In the genomic region with DNA sequence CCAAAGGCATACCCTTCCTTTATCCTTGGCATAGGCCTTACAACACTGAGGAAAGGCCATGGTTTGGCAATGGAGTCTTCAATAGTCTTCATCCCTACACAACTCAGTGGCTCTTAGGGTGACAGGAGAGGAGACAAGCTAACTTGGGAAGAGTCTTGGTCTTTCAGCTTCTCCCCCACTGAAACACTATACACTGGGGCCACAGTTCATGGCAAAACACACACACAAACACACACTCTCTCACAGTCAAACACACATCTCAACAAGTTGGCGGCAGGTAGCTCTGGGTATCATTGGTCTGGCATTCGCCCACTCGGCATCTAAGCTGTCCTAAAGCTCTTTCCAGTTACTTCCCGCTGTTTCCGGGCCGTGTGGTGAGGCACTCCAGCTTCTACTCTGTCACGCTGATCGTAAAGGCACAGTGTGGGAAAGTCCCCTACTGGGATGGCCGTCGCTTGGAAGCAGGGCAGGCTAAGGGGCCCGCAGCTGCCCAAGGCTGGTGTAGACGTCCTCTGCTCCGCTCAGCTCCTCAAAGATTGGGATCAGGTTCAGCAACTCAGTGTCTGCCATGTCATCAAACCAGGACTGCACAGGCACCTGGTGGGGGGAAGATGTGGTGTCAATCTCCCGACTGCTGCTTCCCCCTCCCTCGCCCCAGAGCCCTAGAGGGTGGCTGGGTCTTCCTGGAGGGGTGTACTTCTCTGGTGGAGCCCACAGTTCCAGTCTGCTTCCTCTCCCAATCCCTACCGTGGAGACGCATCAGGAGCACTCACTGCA, we compare ENCODE assay signal across 23 cellular contexts. TPM values are rescaled to one million over a fixed set of nuclear protein-coding genes. Genes with fewer than 3 reads are reported as not detected.
A peak's percentile ranks its signal among the peaks of the same experiment; 100 is the strongest.
DNase-seq lines count a peak whose midpoint lies in the region; ATAC-seq, FAIRE-seq and TF ChIP-seq lines count a peak whose summit lies in the region.
"Had no signal": no experiment of that assay in that cellular context is flagged by ENCODE, and none has a peak within 500 bp of the region (broad histone marks: within the 10 kb centered on the region; RNA-seq: fewer than 3 reads in every experiment).

No MANE protein-coding gene starts in this region.

- H2AFZ ChIP-seq in neuronal stem cell (ENCODE audit: low read length) = no peak overlapping the region
- H2AFZ ChIP-seq: GM23248 had no signal

- peaks cover 75% of the 10 kb centered on the region for H3K36me3 ChIP-seq in CD4-positive, CD25-positive, alpha-beta regulatory T cell (ENCODE audit: control insufficient read depth, insufficient read depth, low read length)
- peaks cover 71% of the 10 kb centered on the region for H3K36me3 ChIP-seq in CD8-positive, alpha-beta T cell (ENCODE audit: insufficient read depth, low read length)
- H3K36me3 ChIP-seq in neuronal stem cell (replicated peaks in 1 of 2; ENCODE audit: control insufficient read depth in 2 of 2, insufficient read depth in 2 of 2, low read length in 2 of 2) (peaks cover 56 to 99% of the 10 kb centered on the region in 2 donors), BE2C (peaks cover 60% of the 10 kb centered on the region)

- peaks cover 44% of the 10 kb centered on the region for H3K36me3 Mint-ChIP-seq in CD4-positive, CD25-positive, alpha-beta regulatory T cell
- peaks cover 85% of the 10 kb centered on the region for H3K36me3 Mint-ChIP-seq in CD8-positive, alpha-beta T cell
- H3K36me3 Mint-ChIP-seq in chondrocyte (ENCODE audit: low read depth) = peaks cover 43% of the 10 kb centered on the region

- peak overlapping the region in 2 of 3 donors; percentile 14 to 56 for H3K27ac Mint-ChIP-seq in CD4-positive, CD25-positive, alpha-beta regulatory T cell
- H3K27ac Mint-ChIP-seq in CD8-positive, alpha-beta T cell = peak overlapping the region; percentile 45
- no peak overlapping the region for H3K27ac Mint-ChIP-seq in chondrocyte (ENCODE audit: unreplicated experiment)
- H3K27ac Mint-ChIP-seq: B cell had no signal

- FAIRE-seq in HTR-8/SVneo (lab: Jason Lieb, UNC) = no peak
- FAIRE-seq: pancreas had no signal

- H4K91ac ChIP-seq in neuronal stem cell (ENCODE audit: low read depth, low read length, poor library complexity) = no peak overlapping the region

- H3K27ac ChIP-seq in CD4-positive, CD25-positive, alpha-beta regulatory T cell (ENCODE audit: insufficient read depth, low read length, poor library complexity, severe bottlenecking) = no peak overlapping the region
- H3K27ac ChIP-seq in CD8-positive, alpha-beta T cell (ENCODE audit: low read depth, low read length) = no peak overlapping the region
- H3K27ac ChIP-seq in neuronal stem cell (replicated peaks; ENCODE audit: low read length) = no peak overlapping the region
- H3K27ac ChIP-seq: GM23248, pancreas, transverse colon had no signal

- H3K27me3 Mint-ChIP-seq in CD4-positive, CD25-positive, alpha-beta regulatory T cell = no peaks in the 10 kb centered on the region
- no peaks in the 10 kb centered on the region for H3K27me3 Mint-ChIP-seq in CD8-positive, alpha-beta T cell (ENCODE audit: low read depth)
- no peaks in the 10 kb centered on the region for H3K27me3 Mint-ChIP-seq in chondrocyte (ENCODE audit: low read depth)
- H3K27me3 Mint-ChIP-seq: B cell, IgD-negative memory B cell had no signal

- H3K18ac ChIP-seq in neuronal stem cell (ENCODE audit: low read length) = no peak overlapping the region

- no peaks in the 10 kb centered on the region for H3K27me3 ChIP-seq in CD4-positive, CD25-positive, alpha-beta regulatory T cell (ENCODE audit: control insufficient read depth, insufficient read depth, low read length)
- H3K27me3 ChIP-seq in CD8-positive, alpha-beta T cell (ENCODE audit: insufficient read depth, low read length) = no peaks in the 10 kb centered on the region
- H3K27me3 ChIP-seq in neuronal stem cell (ENCODE audit: control insufficient read depth in 3 of 3, insufficient read depth in 3 of 3, low read depth in 1 of 3, low read length in 3 of 3) (no peaks in the 10 kb centered on the region), BE2C (no peaks in the 10 kb centered on the region)
- H3K27me3 ChIP-seq: pancreas, transverse colon had no signal

- CTCF ChIA-PET in CD8-positive, alpha-beta T cell (lab: Charles Lee) = interaction anchor here (0.8 to 1.9 kb wide), 4 partner anchors 17 to 110 kb away, joined by 3 to 7 read pairs (median 3); no protein-coding TSS in a partner anchor

- H3K14ac ChIP-seq in neuronal stem cell (ENCODE audit: low read length) = no peak overlapping the region

- intact Hi-C loops in CD8-positive, alpha-beta T cell (cut with DNase I, micrococcal nuclease) = no loop called here
- intact Hi-C loops in posterior vena cava (cut with DNase I) = loop anchor here in 1 of 2 donors (10.0 kb wide), 1 partner anchor 559 kb away; no protein-coding TSS in a partner anchor
- intact Hi-C loops in left colon (cut with DNase I, micrococcal nuclease) = no loop called here

- H2AK5ac ChIP-seq in neuronal stem cell (ENCODE audit: low read depth, low read length) = no peak overlapping the region

- no peaks in the 10 kb centered on the region for H3K79me1 ChIP-seq in neuronal stem cell (ENCODE audit: low read depth, low read length)

- peak overlapping the region; percentile 27 for H3K23ac ChIP-seq in neuronal stem cell (ENCODE audit: low read depth, low read length, poor library complexity)

- no peak overlapping the region for H2BK5ac ChIP-seq in neuronal stem cell (ENCODE audit: low read length)

- H2BK12ac ChIP-seq in neuronal stem cell (ENCODE audit: low read length) = no peak overlapping the region

- no peak for ATAC-seq in CD4-positive, CD25-positive, alpha-beta regulatory T cell (ENCODE audit: low read depth in 2 of 2)
- ATAC-seq in CD8-positive, alpha-beta T cell = no peak
- no peak for ATAC-seq in left colon

- WGBS in neuronal stem cell (ENCODE audit: extremely low coverage in 2 of 2, insufficient read length in 2 of 2, insufficient replicate concordance in 1 of 2), 2 donors = no CpG with 5 or more reads among the region's 17 CpGs

- H4K8ac ChIP-seq in neuronal stem cell (ENCODE audit: low read depth, low read length) = no peak overlapping the region

- H2BK15ac ChIP-seq in neuronal stem cell (ENCODE audit: low read length) = no peak overlapping the region

- H2BK120ac ChIP-seq in neuronal stem cell (ENCODE audit: low read depth, low read length) = no peak overlapping the region

- peak overlapping the region; percentile 38 for H3K9ac ChIP-seq in neuronal stem cell (ENCODE audit: low read depth, low read length, poor library complexity)
- H3K9ac ChIP-seq: GM23248 had no signal

- no peaks in the 10 kb centered on the region for H3K9me3 ChIP-seq in CD4-positive, CD25-positive, alpha-beta regulatory T cell (ENCODE audit: control insufficient read depth in 2 of 2, low read length in 2 of 2)
- no peaks in the 10 kb centered on the region for H3K9me3 ChIP-seq in CD8-positive, alpha-beta T cell (ENCODE audit: low read length)
- H3K9me3 ChIP-seq in neuronal stem cell (replicated peaks in 1 of 2; ENCODE audit: control insufficient read depth in 2 of 2, insufficient read depth in 1 of 2, low read depth in 1 of 2, low read length in 2 of 2) (no peaks in the 10 kb centered on the region), BE2C (no peaks in the 10 kb centered on the region)
- H3K9me3 ChIP-seq: pancreas, transverse colon had no signal

- no peaks in the 10 kb centered on the region for H3K4me1 ChIP-seq in CD4-positive, CD25-positive, alpha-beta regulatory T cell (ENCODE audit: control insufficient read depth, insufficient read depth, low read length, poor library complexity, severe bottlenecking)
- H3K4me1 ChIP-seq in CD8-positive, alpha-beta T cell (ENCODE audit: insufficient read depth, low read length) = no peaks in the 10 kb centered on the region
- no peaks in the 10 kb centered on the region for H3K4me1 ChIP-seq in neuronal stem cell (ENCODE audit: control insufficient read depth in 2 of 2, insufficient read depth in 1 of 2, low read depth in 1 of 2, low read length in 2 of 2)
- no peaks in the 10 kb centered on the region for H3K4me1 ChIP-seq in BE2C
- H3K4me1 ChIP-seq: pancreas had no signal

- no peak overlapping the region for H3K4me3 Mint-ChIP-seq in CD4-positive, CD25-positive, alpha-beta regulatory T cell
- H3K4me3 Mint-ChIP-seq in CD8-positive, alpha-beta T cell = no peak overlapping the region
- H3K4me3 Mint-ChIP-seq in chondrocyte (ENCODE audit: unreplicated experiment) = no peak overlapping the region
- H3K4me3 Mint-ChIP-seq: B cell had no signal

- H3K9me3 Mint-ChIP-seq in CD4-positive, CD25-positive, alpha-beta regulatory T cell = no peaks in the 10 kb centered on the region
- H3K9me3 Mint-ChIP-seq in CD8-positive, alpha-beta T cell = no peaks in the 10 kb centered on the region
- H3K9me3 Mint-ChIP-seq in chondrocyte (ENCODE audit: low read depth) = no peaks in the 10 kb centered on the region
- H3K9me3 Mint-ChIP-seq: IgD-negative memory B cell had no signal

- no peak for TF ChIP-seq CTCF in CD8-positive, alpha-beta T cell (IDR thresholded peaks at IDR 0.05)
- TF ChIP-seq CTCF in chondrocyte (IDR thresholded peaks at IDR 0.05) = no peak
- no peak for TF ChIP-seq CTCF in BE2C (IDR thresholded peaks at IDR 0.05; ENCODE audit: low read depth, low read length)

- POLR2A ChIA-PET in CD8-positive, alpha-beta T cell (lab: Charles Lee) = no interaction called here

- no peak overlapping the region for H3K4me3 ChIP-seq in CD4-positive, CD25-positive, alpha-beta regulatory T cell (ENCODE audit: low read depth, low read length)
- H3K4me3 ChIP-seq in CD8-positive, alpha-beta T cell (ENCODE audit: low read depth, low read length) = no peak overlapping the region
- H3K4me3 ChIP-seq in neuronal stem cell (ENCODE audit: low read length in 2 of 2) (peak overlapping the region in 1 of 2 donors; percentile 7), BE2C (ENCODE audit: low read depth, low read length) (no peak overlapping the region)
- H3K4me3 ChIP-seq: GM23248, pancreas, skin epidermis, transverse colon had no signal

- H3K4ac ChIP-seq in neuronal stem cell (ENCODE audit: low read length) = no peak overlapping the region

- peaks cover 4 to 5% (median 5%) of the 10 kb centered on the region in 4 donors for H3K4me1 Mint-ChIP-seq in CD4-positive, CD25-positive, alpha-beta regulatory T cell
- no peaks in the 10 kb centered on the region for H3K4me1 Mint-ChIP-seq in CD8-positive, alpha-beta T cell (ENCODE audit: low read depth)
- H3K4me1 Mint-ChIP-seq in chondrocyte (ENCODE audit: low read depth) = peaks cover 3% of the 10 kb centered on the region
- H3K4me1 Mint-ChIP-seq: B cell, IgD-negative memory B cell had no signal

- H3K4me2 ChIP-seq in neuronal stem cell (ENCODE audit: insufficient read depth, low read length, poor library complexity, severe bottlenecking) = no peak overlapping the region

- no peak for DNase-seq in CD4-positive, CD25-positive, alpha-beta regulatory T cell
- DNase-seq in CD8-positive, alpha-beta T cell = no peak
- DNase-seq in chondrocyte (ENCODE audit: low spot score) (peak; percentile 83), neuronal stem cell (ENCODE audit: low spot score) (no peak), BE2C (no peak), posterior vena cava (ENCODE audit: low spot score) (no peak), HTR-8/SVneo (ENCODE audit: insufficient read length, low spot score) (no peak), left colon (no peak)
- DNase-seq: activated CD4-positive, CD25-positive, alpha-beta regulatory T cell; activated naive CD4-positive, alpha-beta T cell; DMS153; GM23248; hypothalamus; MV-4-11; NCI-H1930; NCI-H510A; pancreas; SHP77; stimulated activated CD4-positive, alpha-beta T cell treated with anti-CD3 and anti-CD28 coated beads, Interleukin-4, amount 100 ng/mL, for 4 hours; transverse colon had no signal

RNA-seq across cellular contexts. Expression of gene AVIL, which starts 4.8 kb away (rescaled TPM):
- total RNA-seq in CD4-positive, CD25-positive, alpha-beta regulatory T cell = 2.0 TPM
- under 1 TPM; 0.15 to 0.25 (median 0.19) TPM for polyA plus RNA-seq in CD4-positive, CD25-positive, alpha-beta regulatory T cell
- 1 to 10 TPM in 1 of 2 experiments, under 1 TPM in 1; 0.65 to 1.1 TPM for total RNA-seq in CD8-positive, alpha-beta T cell
- total RNA-seq in chondrocyte = 4.8 to 6.0 TPM (median 5.6 TPM) in 3 replicates
- 0.15 TPM for polyA plus RNA-seq in neuronal stem cell (2013, experiment 1 of 2)
- 0.17 TPM for polyA plus RNA-seq in neuronal stem cell (2013, experiment 2 of 2)
- polyA plus RNA-seq in BE2C (2012; ENCODE audit: insufficient read depth, insufficient read length, low read depth) = 8.1 TPM
- total RNA-seq in posterior vena cava = 1 to 10 TPM; 5.6 to 6.3 TPM
- 1 to 10 TPM; 7.5 to 7.7 TPM for total RNA-seq in left colon

RNA-seq across cellular contexts. Expression of gene CTDSP2, which starts 23.2 kb away (rescaled TPM):
- 121 TPM for total RNA-seq in CD4-positive, CD25-positive, alpha-beta regulatory T cell
- polyA plus RNA-seq in CD4-positive, CD25-positive, alpha-beta regulatory T cell = 10 to 100 TPM; 45.7 to 54.4 (median 52.5) TPM
- total RNA-seq in CD8-positive, alpha-beta T cell = 10 to 100 TPM; 68.1 to 70.5 TPM
- total RNA-seq in chondrocyte = 113 to 124 TPM (median 123 TPM) in 3 replicates
- polyA plus RNA-seq in neuronal stem cell (2013, experiment 1 of 2) = 72.5 TPM
- 71.9 TPM for polyA plus RNA-seq in neuronal stem cell (2013, experiment 2 of 2)
- polyA plus RNA-seq in BE2C (2012; ENCODE audit: insufficient read depth, insufficient read length, low read depth) = 115 TPM
- 100 to 1,000 TPM; 135 to 138 TPM for total RNA-seq in posterior vena cava
- 100 to 1,000 TPM; 152 to 254 TPM for total RNA-seq in left colon

RNA-seq across cellular contexts. Expression of gene TSFM, which starts 40.7 kb away (rescaled TPM):
- total RNA-seq in CD4-positive, CD25-positive, alpha-beta regulatory T cell = 22.8 TPM
- 10 to 100 TPM; 33.4 to 50.4 (median 40.6) TPM for polyA plus RNA-seq in CD4-positive, CD25-positive, alpha-beta regulatory T cell
- total RNA-seq in CD8-positive, alpha-beta T cell = 10 to 100 TPM; 37.0 to 37.1 TPM
- 17.8 to 21.3 TPM (median 19.9 TPM) in 3 replicates for total RNA-seq in chondrocyte
- polyA plus RNA-seq in neuronal stem cell (2013, experiment 1 of 2) = 22.3 TPM
- 23.3 TPM for polyA plus RNA-seq in neuronal stem cell (2013, experiment 2 of 2)
- 50.5 TPM for polyA plus RNA-seq in BE2C (2012; ENCODE audit: insufficient read depth, insufficient read length, low read depth)
- 10 to 100 TPM; 15.9 to 16.4 TPM for total RNA-seq in posterior vena cava
- total RNA-seq in left colon = 10 to 100 TPM; 25.3 to 31.8 TPM

RNA-seq across cellular contexts. Expression of gene EEF1AKMT3, which starts 50.9 kb away (rescaled TPM):
- total RNA-seq in CD4-positive, CD25-positive, alpha-beta regulatory T cell = 3.7 TPM
- 1 to 10 TPM; 1.8 to 7.6 (median 2.5) TPM for polyA plus RNA-seq in CD4-positive, CD25-positive, alpha-beta regulatory T cell
- 1 to 10 TPM in 1 of 2 experiments, under 1 TPM in 1; 0.81 to 1.7 TPM for total RNA-seq in CD8-positive, alpha-beta T cell
- total RNA-seq in chondrocyte (13.0 to 14.8 TPM (median 13.6 TPM) in 3 replicates), posterior vena cava (1 to 10 TPM; 7.9 to 9.3 TPM), left colon (1 to 10 TPM; 4.8 to 6.8 TPM)
- polyA plus RNA-seq in neuronal stem cell (2013, experiment 1 of 2) = 2.7 TPM
- 3.2 TPM for polyA plus RNA-seq in neuronal stem cell (2013, experiment 2 of 2)
- 7.0 TPM for polyA plus RNA-seq in BE2C (2012; ENCODE audit: insufficient read depth, insufficient read length, low read depth)

RNA-seq across cellular contexts. Expression of gene METTL1, which starts 51.4 kb away (rescaled TPM):
- total RNA-seq in CD4-positive, CD25-positive, alpha-beta regulatory T cell = 8.7 TPM
- polyA plus RNA-seq in CD4-positive, CD25-positive, alpha-beta regulatory T cell = 10 to 100 TPM in 1 of 4 donors, 1 to 10 TPM in 3; 3.5 to 10.8 (median 5.9) TPM
- total RNA-seq in CD8-positive, alpha-beta T cell = 10 to 100 TPM; 14.0 to 20.0 TPM
- total RNA-seq in chondrocyte (25.2 to 33.6 TPM (median 26.8 TPM) in 3 replicates), posterior vena cava (10 to 100 TPM; 16.6 to 22.8 TPM), left colon (10 to 100 TPM in 1 of 2 donors, 1 to 10 TPM in 1; 9.3 to 11.6 TPM)
- 9.5 TPM for polyA plus RNA-seq in neuronal stem cell (2013, experiment 1 of 2)
- polyA plus RNA-seq in neuronal stem cell (2013, experiment 2 of 2) = 10.2 TPM
- polyA plus RNA-seq in BE2C (2012; ENCODE audit: insufficient read depth, insufficient read length, low read depth) = 141 TPM
